Comparison of ENCODE assay signal across 14 cellular contexts in genomic region chr12:45200497-45201043, GRCh38. TPM values are rescaled to one million over a fixed set of nuclear protein-coding genes. Genes with fewer than 3 reads are reported as not detected.
A peak's percentile ranks its signal among the peaks of the same experiment; 100 is the strongest.
DNase-seq lines count a peak whose midpoint lies in the region; ATAC-seq and TF ChIP-seq lines count a peak whose summit lies in the region.
"Had no signal": no experiment of that assay in that cellular context is flagged by ENCODE, and none has a peak within 500 bp of the region (broad histone marks: within the 10 kb centered on the region; RNA-seq: fewer than 3 reads in every experiment).

No MANE protein-coding gene starts in this region.

- H3K27ac Mint-ChIP-seq in activated CD8-positive, alpha-beta T cell treated with anti-CD3 and anti-CD28 coated beads, Interleukin-2, amount 10 ng/mL, durations not matched to agents 7 days and 5 days = no peak overlapping the region

- POLR2A ChIA-PET in activated CD8-positive, alpha-beta T cell treated with anti-CD3 and anti-CD28 coated beads, Interleukin-2, amount 10 ng/mL, durations not matched to agents 7 days and 5 days (lab: Charles Lee) = interaction anchor here (1.5 kb wide), 1 partner anchor 10 kb away, joined by 5 read pairs; no protein-coding TSS in a partner anchor

- CTCF ChIA-PET in activated CD8-positive, alpha-beta T cell treated with anti-CD3 and anti-CD28 coated beads, Interleukin-2, amount 10 ng/mL, durations not matched to agents 7 days and 5 days (lab: Charles Lee) = interaction anchor here (1.3 to 3.4 kb wide), 3 partner anchors 10 to 17 kb away, joined by 5 to 14 read pairs (median 7); partner anchors contain the start of gene ANO6

- 67 to 83% methylated on average over 7 of the region's 7 CpGs for WGBS in lower leg skin, 2 donors

- H3K4me3 ChIP-seq in AG10803 (ENCODE audit: low read length) (no peak overlapping the region), lower leg skin (ENCODE audit: low read depth, poor library complexity, severe bottlenecking) (no peak overlapping the region)
- H3K4me3 ChIP-seq: suprapubic skin had no signal

- DNase-seq in AG10803 (ENCODE audit: low read depth) (peak; percentile 39), iris pigment epithelial cell (ENCODE audit: low read depth) (peak; percentile 85), lower leg skin (ENCODE audit: low spot score in 2 of 2) (no peak), T1000 (lab: John Stamatoyannopoulos, UW) (no peak)
- no peak for DNase-seq in activated CD8-positive, alpha-beta T cell treated with anti-CD3 and anti-CD28 coated beads, Interleukin-2, amount 10 ng/mL, durations not matched to agents 7 days and 5 days
- DNase-seq: C1 segment of cervical spinal cord; caudate nucleus; NCI-H1092 treated with DMSO at 0.1 percent for 48 hours; NCI-H526; stimulated activated CD4-positive, alpha-beta T cell treated with anti-CD3 and anti-CD28 coated beads, Interleukin-2, amount 100 ng/mL, for 48 hours had no signal

- peak overlapping the region; percentile 45 for H3K4me3 Mint-ChIP-seq in activated CD8-positive, alpha-beta T cell treated with anti-CD3 and anti-CD28 coated beads, Interleukin-2, amount 10 ng/mL, durations not matched to agents 7 days and 5 days

- no peaks in the 10 kb centered on the region for H3K27me3 Mint-ChIP-seq in activated CD8-positive, alpha-beta T cell treated with anti-CD3 and anti-CD28 coated beads, Interleukin-2, amount 10 ng/mL, durations not matched to agents 7 days and 5 days (ENCODE audit: low read depth)

- H3K36me3 Mint-ChIP-seq in activated CD8-positive, alpha-beta T cell treated with anti-CD3 and anti-CD28 coated beads, Interleukin-2, amount 10 ng/mL, durations not matched to agents 7 days and 5 days (ENCODE audit: low read depth) = no peaks in the 10 kb centered on the region

- TF ChIP-seq EP300 in Ishikawa (IDR thresholded peaks at IDR 0.05; ENCODE audit: borderline replicate concordance) = no peak

- TF ChIP-seq RAD21 in Ishikawa (IDR thresholded peaks at IDR 0.05; ENCODE audit: low read depth) = no peak

- TF ChIP-seq CTCF in AG10803 (conservative IDR thresholded peaks at IDR 0.05; ENCODE audit: low read length) (no peak), lower leg skin (IDR thresholded peaks at IDR 0.05) (no peak)

- ATAC-seq in activated CD8-positive, alpha-beta T cell treated with anti-CD3 and anti-CD28 coated beads, Interleukin-2, amount 10 ng/mL, durations not matched to agents 7 days and 5 days = peak; percentile 53
- ATAC-seq in GM18520 (IDR thresholded peaks at IDR 0.05; ENCODE audit: unreplicated experiment) (no peak), HG03159 (IDR thresholded peaks at IDR 0.05; ENCODE audit: unreplicated experiment) (no peak)

- peaks cover 17% of the 10 kb centered on the region for H3K4me1 Mint-ChIP-seq in activated CD8-positive, alpha-beta T cell treated with anti-CD3 and anti-CD28 coated beads, Interleukin-2, amount 10 ng/mL, durations not matched to agents 7 days and 5 days (ENCODE audit: low read depth)

- TF ChIP-seq POLR2A in lower leg skin (IDR thresholded peaks at IDR 0.05) = no peak

- no peaks in the 10 kb centered on the region for H3K9me3 Mint-ChIP-seq in activated CD8-positive, alpha-beta T cell treated with anti-CD3 and anti-CD28 coated beads, Interleukin-2, amount 10 ng/mL, durations not matched to agents 7 days and 5 days (ENCODE audit: insufficient read depth)

- intact Hi-C loops in lower leg skin (cut with DNase I; ENCODE audit: low total_unique reads) = no loop called here

TF ChIP-seq in Ishikawa, 13 proteins besides CTCF, POLR2A, EP300 and RAD21:
- no peak for TF ChIP-seq ZBTB7A (IDR thresholded peaks at IDR 0.05; ENCODE audit: low read depth)
- TF ChIP-seq TAF1 (IDR thresholded peaks at IDR 0.05; ENCODE audit: low read depth) = no peak
- no peak for TF ChIP-seq CREB1 (IDR thresholded peaks at IDR 0.05; ENCODE audit: low read depth)
- TF ChIP-seq, protein P1, sequence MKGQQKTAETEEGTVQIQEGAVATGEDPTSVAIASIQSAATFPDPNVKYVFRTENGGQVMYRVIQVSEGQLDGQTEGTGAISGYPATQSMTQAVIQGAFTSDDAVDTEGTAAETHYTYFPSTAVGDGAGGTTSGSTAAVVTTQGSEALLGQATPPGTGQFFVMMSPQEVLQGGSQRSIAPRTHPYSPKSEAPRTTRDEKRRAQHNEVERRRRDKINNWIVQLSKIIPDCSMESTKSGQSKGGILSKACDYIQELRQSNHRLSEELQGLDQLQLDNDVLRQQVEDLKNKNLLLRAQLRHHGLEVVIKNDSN (IDR thresholded peaks at IDR 0.05) = no peak
- TF ChIP-seq TEAD4 (IDR thresholded peaks at IDR 0.05) = no peak
- TF ChIP-seq YY1 (IDR thresholded peaks at IDR 0.05; ENCODE audit: low read depth) = no peak
- peak; percentile 15; the same call in 1 of the 2 replicates for TF ChIP-seq CEBPB (IDR thresholded peaks at IDR 0.05)

RNA-seq across cellular contexts. Expression of gene ANO6, which starts 15.3 kb away (rescaled TPM):
- 10 to 100 TPM; 23.3 to 24.5 TPM for total RNA-seq in activated CD8-positive, alpha-beta T cell treated with anti-CD3 and anti-CD28 coated beads, Interleukin-2, amount 10 ng/mL, durations not matched to agents 7 days and 5 days
- 10 to 100 TPM; 36.3 to 41.1 (median 38.9) TPM for total RNA-seq in lower leg skin

Comparison
In these comparisons a context has a peak if more than half of its experiments do, and no peak if none do; other contexts are left out.
1. DNase-seq: peak in AG10803 (single experiment) and iris pigment epithelial cell (single experiment); none in activated CD8-positive, alpha-beta T cell treated with anti-CD3 and anti-CD28 coated beads, Interleukin-2, amount 10 ng/mL, durations not matched to agents 7 days and 5 days (single experiment), lower leg skin (0 of 2) and T1000 (single experiment).